20 cellular contexts compared by ENCODE assay signal in genomic region chr9:114378016-114378415, GRCh38. TPM values are rescaled to one million over a fixed set of nuclear protein-coding genes. Genes with fewer than 3 reads are reported as not detected.
DNase-seq lines count a peak whose midpoint lies in the region; ATAC-seq and TF ChIP-seq lines count a peak whose summit lies in the region.
"Had no signal": no experiment of that assay in that cellular context is flagged by ENCODE, and none has a peak within 500 bp of the region (broad histone marks: within the 10 kb centered on the region; RNA-seq: fewer than 3 reads in every experiment).

No MANE protein-coding gene starts in this region.

- TF ChIP-seq CTCF in CD8-positive, alpha-beta T cell (IDR thresholded peaks at IDR 0.05): no peak
- no peak for TF ChIP-seq CTCF in WERI-Rb-1 (IDR thresholded peaks at IDR 0.05; ENCODE audit: low read depth, low read length)

- intact Hi-C loops in CD8-positive, alpha-beta T cell (cut with DNase I, micrococcal nuclease): no loop called here
- intact Hi-C loops in activated T-helper 1 cell treated with anti-CD3 and anti-CD28 coated beads, Interleukin-12 subunit alpha, Interleukin-12 subunit beta, Interleukin-2, Interleukin-4 antibody, amounts not matched to agents 30 ng/mL and 10 ng/mL and 1 ng/mL, durations not matched to agents 14 hours and 24 hours and 36 hours (cut with micrococcal nuclease): no loop called here

- H3K4me2 ChIP-seq in BLaER1 treated with 17β-estradiol and CSF1 and Interleukin-3, amounts not matched to agents 10 nM and 100 nM: peak overlapping the region; percentile 25 to 98 (median 55); a peak in 18 of 22 replicates

- H3K4me3 Mint-ChIP-seq in CD8-positive, alpha-beta T cell: peak overlapping the region; percentile 68
- peak overlapping the region; percentile 65 for H3K4me3 Mint-ChIP-seq in activated T-helper 1 cell treated with anti-CD3 and anti-CD28 coated beads, Interleukin-12 subunit alpha, Interleukin-12 subunit beta, Interleukin-2, Interleukin-4 antibody, amounts not matched to agents 30 ng/mL and 10 ng/mL and 1 ng/mL, durations not matched to agents 14 hours and 24 hours and 36 hours
- H3K4me3 Mint-ChIP-seq in memory B cell: no peak overlapping the region

- H3K27me3 Mint-ChIP-seq in CD8-positive, alpha-beta T cell (ENCODE audit: low read depth): no peaks in the 10 kb centered on the region
- no peaks in the 10 kb centered on the region for H3K27me3 Mint-ChIP-seq in activated T-helper 1 cell treated with anti-CD3 and anti-CD28 coated beads, Interleukin-12 subunit alpha, Interleukin-12 subunit beta, Interleukin-2, Interleukin-4 antibody, amounts not matched to agents 30 ng/mL and 10 ng/mL and 1 ng/mL, durations not matched to agents 14 hours and 24 hours and 36 hours (ENCODE audit: insufficient read depth)
- H3K27me3 Mint-ChIP-seq in memory B cell: no peaks in the 10 kb centered on the region

- peak overlapping the region in 5 of 11 experiments; percentile 10 to 57 (median 44); a peak in 4 of 22 replicates for H3K9ac ChIP-seq in BLaER1 treated with 17β-estradiol and CSF1 and Interleukin-3, amounts not matched to agents 10 nM and 100 nM

- H3K27ac ChIP-seq in BLaER1 treated with 17β-estradiol and CSF1 and Interleukin-3, amounts not matched to agents 10 nM and 100 nM: peak overlapping the region in 10 of 11 experiments; percentile 23 to 100 (median 77); a peak in 19 of 22 replicates
- peak overlapping the region; percentile 31 for H3K27ac ChIP-seq in CD8-positive, alpha-beta T cell (ENCODE audit: low read depth, low read length)
- H3K27ac ChIP-seq in WERI-Rb-1: no peak overlapping the region
- H3K27ac ChIP-seq: prostate gland, tibial artery had no signal

- POLR2A ChIA-PET in CD8-positive, alpha-beta T cell (lab: Charles Lee): interaction anchor here (1.0 to 15.8 kb wide), 4 partner anchors 11 to 130 kb away, joined by 3 to 535 read pairs (median 9); partner anchors contain the start of gene AKNA

- no peaks in the 10 kb centered on the region for H3K27me3 ChIP-seq in BLaER1 treated with 17β-estradiol and CSF1 and Interleukin-3, amounts not matched to agents 10 nM and 100 nM
- H3K27me3 ChIP-seq in CD8-positive, alpha-beta T cell (ENCODE audit: insufficient read depth, low read length): no peaks in the 10 kb centered on the region
- no peaks in the 10 kb centered on the region for H3K27me3 ChIP-seq in WERI-Rb-1 (ENCODE audit: insufficient read depth, low read depth, severe bottlenecking)
- H3K27me3 ChIP-seq: tibial artery had no signal

- CTCF ChIA-PET in CD8-positive, alpha-beta T cell (lab: Charles Lee): interaction anchor here (1.0 to 2.6 kb wide), 4 partner anchors 9 to 27 kb away, joined by 3 to 10 read pairs (median 4); no protein-coding TSS in a partner anchor

- peaks cover 84 to 97% (median 93%) of the 10 kb centered on the region in 10 experiments for H3K4me1 ChIP-seq in BLaER1 treated with 17β-estradiol and CSF1 and Interleukin-3, amounts not matched to agents 10 nM and 100 nM
- peaks cover 96% of the 10 kb centered on the region for H3K4me1 ChIP-seq in CD8-positive, alpha-beta T cell (ENCODE audit: insufficient read depth, low read length)
- H3K4me1 ChIP-seq: prostate gland had no signal

- peaks cover 0 to 49% (median 31%) of the 10 kb centered on the region in 11 experiments; a peak in 13 of 22 replicates for H4K20me1 ChIP-seq in BLaER1 treated with 17β-estradiol and CSF1 and Interleukin-3, amounts not matched to agents 10 nM and 100 nM

- H3K4me3 ChIP-seq in BLaER1 treated with 17β-estradiol and CSF1 and Interleukin-3, amounts not matched to agents 10 nM and 100 nM: no peak overlapping the region; a peak in 1 of 20 replicates
- peak overlapping the region; percentile 16 for H3K4me3 ChIP-seq in CD8-positive, alpha-beta T cell (ENCODE audit: low read depth, low read length)
- H3K4me3 ChIP-seq in WERI-Rb-1 (ENCODE audit: low read depth, low read length): no peak overlapping the region
- H3K4me3 ChIP-seq: lung, prostate gland, tibial artery had no signal

- no peak for DNase-seq in CD8-positive, alpha-beta T cell
- no peak for DNase-seq in activated T-helper 1 cell treated with anti-CD3 and anti-CD28 coated beads, Interleukin-12 subunit alpha, Interleukin-12 subunit beta, Interleukin-2, Interleukin-4 antibody, amounts not matched to agents 30 ng/mL and 10 ng/mL and 1 ng/mL, durations not matched to agents 14 hours and 24 hours and 36 hours (ENCODE audit: low spot score)
- DNase-seq in memory B cell (ENCODE audit: low spot score in 2 of 2) (no peak), WERI-Rb-1 (no peak), inferior parietal cortex (ENCODE audit: extremely low spot score) (no peak), glomerular visceral epithelial cell (ENCODE audit: extremely low spot score) (no peak), NCI-H345 treated with DMSO at 0.1 percent for 48 hours (lab: John Stamatoyannopoulos, UW; ENCODE audit: unreplicated experiment) (no peak)
- DNase-seq: activated CD4-positive, alpha-beta T cell treated with anti-CD3 and anti-CD28 coated beads for 1 hour; AML-193; GOT3; MV-4-11; NCI-H2029; NCI-H510A treated with DMSO at 0.1 percent for 48 hours; tibial artery had no signal

- no peak for ATAC-seq in CD8-positive, alpha-beta T cell
- no peak for ATAC-seq in memory B cell (ENCODE audit: low read depth)
- ATAC-seq: esophagus mucosa, Right ventricle myocardium inferior had no signal

- peaks cover 86% of the 10 kb centered on the region for H3K4me1 Mint-ChIP-seq in CD8-positive, alpha-beta T cell (ENCODE audit: low read depth)
- H3K4me1 Mint-ChIP-seq in activated T-helper 1 cell treated with anti-CD3 and anti-CD28 coated beads, Interleukin-12 subunit alpha, Interleukin-12 subunit beta, Interleukin-2, Interleukin-4 antibody, amounts not matched to agents 30 ng/mL and 10 ng/mL and 1 ng/mL, durations not matched to agents 14 hours and 24 hours and 36 hours (ENCODE audit: low read depth): peaks cover 79% of the 10 kb centered on the region
- peaks cover 51% of the 10 kb centered on the region for H3K4me1 Mint-ChIP-seq in memory B cell

- H3K9me3 ChIP-seq in BLaER1 treated with 17β-estradiol and CSF1 and Interleukin-3, amounts not matched to agents 10 nM and 100 nM (replicated peaks in 1 of 11): no peaks in the 10 kb centered on the region
- H3K9me3 ChIP-seq in CD8-positive, alpha-beta T cell (ENCODE audit: low read length): no peaks in the 10 kb centered on the region
- H3K9me3 ChIP-seq in WERI-Rb-1 (ENCODE audit: severe bottlenecking): no peaks in the 10 kb centered on the region
- H3K9me3 ChIP-seq: prostate gland, tibial artery had no signal

- peaks cover 76 to 94% (median 88%) of the 10 kb centered on the region in 11 experiments for H3K36me3 ChIP-seq in BLaER1 treated with 17β-estradiol and CSF1 and Interleukin-3, amounts not matched to agents 10 nM and 100 nM
- peaks cover 56% of the 10 kb centered on the region for H3K36me3 ChIP-seq in CD8-positive, alpha-beta T cell (ENCODE audit: insufficient read depth, low read length)
- H3K36me3 ChIP-seq in WERI-Rb-1: peaks cover 83% of the 10 kb centered on the region

- no peaks in the 10 kb centered on the region for H3K9me3 Mint-ChIP-seq in CD8-positive, alpha-beta T cell
- H3K9me3 Mint-ChIP-seq in activated T-helper 1 cell treated with anti-CD3 and anti-CD28 coated beads, Interleukin-12 subunit alpha, Interleukin-12 subunit beta, Interleukin-2, Interleukin-4 antibody, amounts not matched to agents 30 ng/mL and 10 ng/mL and 1 ng/mL, durations not matched to agents 14 hours and 24 hours and 36 hours: no peaks in the 10 kb centered on the region
- H3K9me3 Mint-ChIP-seq in memory B cell: no peaks in the 10 kb centered on the region

- H3K36me3 Mint-ChIP-seq in CD8-positive, alpha-beta T cell: peaks cover 84% of the 10 kb centered on the region
- peaks cover 68% of the 10 kb centered on the region for H3K36me3 Mint-ChIP-seq in activated T-helper 1 cell treated with anti-CD3 and anti-CD28 coated beads, Interleukin-12 subunit alpha, Interleukin-12 subunit beta, Interleukin-2, Interleukin-4 antibody, amounts not matched to agents 30 ng/mL and 10 ng/mL and 1 ng/mL, durations not matched to agents 14 hours and 24 hours and 36 hours (ENCODE audit: low read depth)
- peaks cover 38% of the 10 kb centered on the region for H3K36me3 Mint-ChIP-seq in memory B cell

- peak overlapping the region; percentile 95 for H3K27ac Mint-ChIP-seq in CD8-positive, alpha-beta T cell
- peak overlapping the region; percentile 80 for H3K27ac Mint-ChIP-seq in activated T-helper 1 cell treated with anti-CD3 and anti-CD28 coated beads, Interleukin-12 subunit alpha, Interleukin-12 subunit beta, Interleukin-2, Interleukin-4 antibody, amounts not matched to agents 30 ng/mL and 10 ng/mL and 1 ng/mL, durations not matched to agents 14 hours and 24 hours and 36 hours
- peak overlapping the region; percentile 89 for H3K27ac Mint-ChIP-seq in memory B cell

RNA-seq across cellular contexts. Expression of gene AKNA, which starts 9.8 kb away (rescaled TPM):
- total RNA-seq in CD8-positive, alpha-beta T cell: 100 to 1,000 TPM; 249 to 269 TPM
- 178 and 182 TPM in 2 replicates for total RNA-seq in activated T-helper 1 cell treated with anti-CD3 and anti-CD28 coated beads, Interleukin-12 subunit alpha, Interleukin-12 subunit beta, Interleukin-2, Interleukin-4 antibody, amounts not matched to agents 30 ng/mL and 10 ng/mL and 1 ng/mL, durations not matched to agents 14 hours and 24 hours and 36 hours

RNA-seq across cellular contexts. Expression of gene ORM2, which starts 48.3 kb away (rescaled TPM):
- not detected for total RNA-seq in CD8-positive, alpha-beta T cell
- total RNA-seq in activated T-helper 1 cell treated with anti-CD3 and anti-CD28 coated beads, Interleukin-12 subunit alpha, Interleukin-12 subunit beta, Interleukin-2, Interleukin-4 antibody, amounts not matched to agents 30 ng/mL and 10 ng/mL and 1 ng/mL, durations not matched to agents 14 hours and 24 hours and 36 hours: not detected in 2 replicates
- total RNA-seq: glomerular endothelial cell, Right ventricle myocardium inferior had no signal

RNA-seq across cellular contexts. Expression of gene ORM1, which starts 55.1 kb away (rescaled TPM):
- not detected for total RNA-seq in CD8-positive, alpha-beta T cell
- not detected in 2 replicates for total RNA-seq in activated T-helper 1 cell treated with anti-CD3 and anti-CD28 coated beads, Interleukin-12 subunit alpha, Interleukin-12 subunit beta, Interleukin-2, Interleukin-4 antibody, amounts not matched to agents 30 ng/mL and 10 ng/mL and 1 ng/mL, durations not matched to agents 14 hours and 24 hours and 36 hours
- total RNA-seq: glomerular endothelial cell, prostate gland had no signal
